Comparison of ENCODE assay signal across 2 cellular contexts in the genomic region with DNA sequence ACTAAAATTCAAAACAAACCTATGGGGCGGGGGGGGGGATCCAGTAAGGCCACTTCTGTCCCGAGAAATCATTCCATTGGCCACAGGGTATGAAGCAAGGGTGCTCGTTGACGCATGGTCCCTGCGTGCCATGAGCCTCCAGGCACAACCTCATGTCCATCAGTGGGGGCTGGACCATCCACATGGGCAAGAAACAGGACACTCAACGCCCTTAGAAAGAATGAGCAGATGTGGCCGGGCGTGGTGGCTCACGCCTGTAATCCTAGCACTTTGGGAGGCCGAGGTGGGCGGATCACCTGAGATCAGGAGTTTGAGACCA.
TF ChIP-seq lines count a peak whose summit lies in the region.

No MANE protein-coding gene starts in this region.

TF ChIP-seq in IMR-90, 13 proteins besides CTCF, POLR2A, EP300 and RAD21 (continued from another document):
- TF ChIP-seq USF2 (IDR thresholded peaks at IDR 0.05; ENCODE audit: low read depth, low read length) (no peak), CHD1 (IDR thresholded peaks at IDR 0.05; ENCODE audit: low read depth, low read length) (no peak), SMC3 (IDR thresholded peaks at IDR 0.05; ENCODE audit: low read depth, low read length) (no peak), CEBPB (IDR thresholded peaks at IDR 0.05; ENCODE audit: low read depth, low read length) (no peak), RCOR1 (IDR thresholded peaks at IDR 0.05; ENCODE audit: insufficient replicate concordance, low read length) (no peak), RFX5 (IDR thresholded peaks at IDR 0.05; ENCODE audit: low read depth, low read length) (no peak), FOS (IDR thresholded peaks at IDR 0.05; ENCODE audit: low read depth, low read length) (no peak), ELK1 (IDR thresholded peaks at IDR 0.05; ENCODE audit: borderline replicate concordance, low read depth, low read length) (no peak), MXI1 (IDR thresholded peaks at IDR 0.05; ENCODE audit: borderline replicate concordance, low read depth, low read length) (no peak)

TF ChIP-seq in WTC11, 78 proteins besides CTCF, POLR2A, EP300 and RAD21 (continued from another document):
- TF ChIP-seq USF2 (CRISPR knock-in tag; IDR thresholded peaks at IDR 0.05) (no peak), ZNF416 (CRISPR knock-in tag; IDR thresholded peaks at IDR 0.05) (no peak), RORB (CRISPR knock-in tag; IDR thresholded peaks at IDR 0.05) (no peak)
- TF ChIP-seq, protein P1, sequence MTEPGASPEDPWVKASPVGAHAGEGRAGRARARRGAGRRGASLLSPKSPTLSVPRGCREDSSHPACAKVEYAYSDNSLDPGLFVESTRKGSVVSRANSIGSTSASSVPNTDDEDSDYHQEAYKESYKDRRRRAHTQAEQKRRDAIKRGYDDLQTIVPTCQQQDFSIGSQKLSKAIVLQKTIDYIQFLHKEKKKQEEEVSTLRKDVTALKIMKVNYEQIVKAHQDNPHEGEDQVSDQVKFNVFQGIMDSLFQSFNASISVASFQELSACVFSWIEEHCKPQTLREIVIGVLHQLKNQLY (CRISPR knock-in tag; IDR thresholded peaks at IDR 0.05): no peak
